14 cellular contexts compared by ENCODE assay signal in the genomic region with DNA sequence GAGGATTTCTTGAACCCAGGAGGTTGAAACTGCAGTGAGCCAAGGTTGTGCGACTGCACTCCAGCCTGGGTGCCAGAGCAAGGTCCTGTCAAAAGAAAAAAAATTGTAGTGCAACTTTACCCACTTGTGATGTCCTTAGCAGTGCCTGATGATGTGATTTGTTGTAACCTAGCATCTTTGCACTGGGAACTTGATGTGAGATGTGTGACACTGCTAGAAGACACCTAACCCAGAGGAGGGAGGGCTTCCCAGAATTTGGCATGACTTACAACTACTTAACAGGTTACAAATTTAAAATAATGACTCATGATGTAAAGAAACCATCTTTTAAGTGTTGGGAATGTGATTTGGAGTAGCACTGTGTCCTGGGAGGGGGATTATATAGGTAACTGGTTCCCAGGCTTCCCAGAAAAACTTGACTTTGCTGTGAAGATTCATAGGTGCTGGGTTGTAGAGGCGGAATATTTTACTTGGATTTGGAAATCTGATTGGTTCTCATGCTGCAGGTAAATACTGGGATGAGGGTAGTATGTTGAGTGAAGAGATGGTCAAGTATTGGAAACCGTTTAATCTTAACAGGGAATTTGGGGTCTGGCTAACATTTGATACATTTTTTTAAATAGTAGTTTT. TPM values are rescaled to one million over a fixed set of nuclear protein-coding genes. Genes with fewer than 3 reads are reported as not detected.
DNase-seq lines count a peak whose midpoint lies in the region; ATAC-seq lines count a peak whose summit lies in the region.
"Had no signal": no experiment of that assay in that cellular context is flagged by ENCODE, and none has a peak within 500 bp of the region (broad histone marks: within the 10 kb centered on the region; RNA-seq: fewer than 3 reads in every experiment).

No MANE protein-coding gene starts in this region.

- H3K4me3 ChIP-seq in H7 (ENCODE audit: insufficient read depth, low read depth, low read length) = no peak overlapping the region
- no peak overlapping the region for H3K4me3 ChIP-seq in naive thymus-derived CD4-positive, alpha-beta T cell (ENCODE audit: low read length)
- H3K4me3 ChIP-seq: psoas muscle had no signal

- no peak for DNase-seq in activated CD4-positive, alpha-beta T cell treated with anti-CD3 and anti-CD28 coated beads, Interleukin-2, amount 10 ng/mL, durations not matched to agents 24 days and 14 days
- no peak for DNase-seq in activated CD4-positive, alpha-beta T cell treated with anti-CD3 and anti-CD28 coated beads, Interleukin-2, amount 50 U/mL, for 4 hours
- peak; percentile 35 for DNase-seq in H7
- no peak for DNase-seq in activated CD8-positive, alpha-beta T cell treated with anti-CD3 and anti-CD28 coated beads, Interleukin-2, amount 10 ng/mL, durations not matched to agents 7 days and 5 days
- no peak for DNase-seq in naive thymus-derived CD4-positive, alpha-beta T cell
- no peak for DNase-seq in DMS153 treated with DMSO at 0.1 percent for 48 hours (lab: John Stamatoyannopoulos, UW; ENCODE audit: unreplicated experiment)
- no peak for DNase-seq in stimulated activated CD4-positive, alpha-beta T cell treated with anti-CD3 and anti-CD28 coated beads, Interleukin-2, amount 100 ng/mL, for 24 hours
- DNase-seq: effector memory CD4-positive, alpha-beta T cell; foreskin melanocyte; NCI-H1092; NCI-H446 treated with DMSO at 0.1 percent for 48 hours; psoas muscle had no signal

- H3K27ac ChIP-seq in naive thymus-derived CD4-positive, alpha-beta T cell (ENCODE audit: low read depth, low read length) = no peak overlapping the region

- H3K36me3 Mint-ChIP-seq in activated CD4-positive, alpha-beta T cell treated with anti-CD3 and anti-CD28 coated beads, Interleukin-2, amount 10 ng/mL, durations not matched to agents 24 days and 14 days (ENCODE audit: low read depth) = peaks cover 62% of the 10 kb centered on the region
- peaks cover 63% of the 10 kb centered on the region for H3K36me3 Mint-ChIP-seq in activated CD8-positive, alpha-beta T cell treated with anti-CD3 and anti-CD28 coated beads, Interleukin-2, amount 10 ng/mL, durations not matched to agents 7 days and 5 days (ENCODE audit: low read depth)
- H3K36me3 Mint-ChIP-seq in naive thymus-derived CD4-positive, alpha-beta T cell = peaks cover 12 to 35% (median 30%) of the 10 kb centered on the region in 5 donors

- no peaks in the 10 kb centered on the region for H3K27me3 ChIP-seq in H7 (ENCODE audit: control insufficient read depth, insufficient read depth, low read length)
- H3K27me3 ChIP-seq in naive thymus-derived CD4-positive, alpha-beta T cell (ENCODE audit: control insufficient read depth in 2 of 2, insufficient read depth in 2 of 2, low read length in 2 of 2) = no peaks in the 10 kb centered on the region

- peaks cover 25% of the 10 kb centered on the region for H3K4me1 Mint-ChIP-seq in activated CD4-positive, alpha-beta T cell treated with anti-CD3 and anti-CD28 coated beads, Interleukin-2, amount 10 ng/mL, durations not matched to agents 24 days and 14 days
- H3K4me1 Mint-ChIP-seq in activated CD8-positive, alpha-beta T cell treated with anti-CD3 and anti-CD28 coated beads, Interleukin-2, amount 10 ng/mL, durations not matched to agents 7 days and 5 days (ENCODE audit: low read depth) = peaks cover 31% of the 10 kb centered on the region
- peaks cover 26 to 54% (median 44%) of the 10 kb centered on the region in 7 donors for H3K4me1 Mint-ChIP-seq in naive thymus-derived CD4-positive, alpha-beta T cell

- no peaks in the 10 kb centered on the region for H3K9me3 Mint-ChIP-seq in activated CD4-positive, alpha-beta T cell treated with anti-CD3 and anti-CD28 coated beads, Interleukin-2, amount 10 ng/mL, durations not matched to agents 24 days and 14 days
- H3K9me3 Mint-ChIP-seq in activated CD8-positive, alpha-beta T cell treated with anti-CD3 and anti-CD28 coated beads, Interleukin-2, amount 10 ng/mL, durations not matched to agents 7 days and 5 days (ENCODE audit: insufficient read depth) = no peaks in the 10 kb centered on the region
- H3K9me3 Mint-ChIP-seq in naive thymus-derived CD4-positive, alpha-beta T cell = no peaks in the 10 kb centered on the region

- peaks cover 14 to 26% of the 10 kb centered on the region in 2 donors for H3K4me1 ChIP-seq in naive thymus-derived CD4-positive, alpha-beta T cell (ENCODE audit: control insufficient read depth in 2 of 2, insufficient read depth in 2 of 2, low read length in 2 of 2)

- H3K36me3 ChIP-seq in H7 (replicated peaks; ENCODE audit: control insufficient read depth, insufficient read depth, low read length) = peaks cover 18% of the 10 kb centered on the region
- peaks cover 6 to 37% (median 12%) of the 10 kb centered on the region in 3 experiments for H3K36me3 ChIP-seq in naive thymus-derived CD4-positive, alpha-beta T cell (ENCODE audit: control insufficient read depth in 2 of 3, insufficient read depth in 3 of 3, low read length in 3 of 3)

- POLR2A ChIA-PET in activated CD8-positive, alpha-beta T cell treated with anti-CD3 and anti-CD28 coated beads, Interleukin-2, amount 10 ng/mL, durations not matched to agents 7 days and 5 days (lab: Charles Lee) = no interaction called here
- POLR2A ChIA-PET in naive thymus-derived CD4-positive, alpha-beta T cell (lab: Charles Lee) = interaction anchor here (0.6 to 0.9 kb wide), 2 partner anchors 54 to 396 kb away, joined by 3 to 6 read pairs; no protein-coding TSS in a partner anchor

- H3K4me3 Mint-ChIP-seq in activated CD4-positive, alpha-beta T cell treated with anti-CD3 and anti-CD28 coated beads, Interleukin-2, amount 10 ng/mL, durations not matched to agents 24 days and 14 days = peak overlapping the region; percentile 97
- H3K4me3 Mint-ChIP-seq in activated CD8-positive, alpha-beta T cell treated with anti-CD3 and anti-CD28 coated beads, Interleukin-2, amount 10 ng/mL, durations not matched to agents 7 days and 5 days = no peak overlapping the region
- no peak overlapping the region for H3K4me3 Mint-ChIP-seq in naive thymus-derived CD4-positive, alpha-beta T cell
- H3K4me3 Mint-ChIP-seq: mesothelial cell of epicardium had no signal

- CTCF ChIA-PET in activated CD8-positive, alpha-beta T cell treated with anti-CD3 and anti-CD28 coated beads, Interleukin-2, amount 10 ng/mL, durations not matched to agents 7 days and 5 days (lab: Charles Lee) = interaction anchor here (1.4 kb wide), 1 partner anchor 11 kb away, joined by 3 read pairs; no protein-coding TSS in a partner anchor
- CTCF ChIA-PET in naive thymus-derived CD4-positive, alpha-beta T cell (lab: Charles Lee) = interaction anchor here (0.6 to 0.9 kb wide), 2 partner anchors 42 to 278 kb away, joined by 3 to 6 read pairs; no protein-coding TSS in a partner anchor

- peak overlapping the region; percentile 55 for H3K27ac Mint-ChIP-seq in activated CD4-positive, alpha-beta T cell treated with anti-CD3 and anti-CD28 coated beads, Interleukin-2, amount 10 ng/mL, durations not matched to agents 24 days and 14 days
- peak overlapping the region; percentile 74 for H3K27ac Mint-ChIP-seq in activated CD8-positive, alpha-beta T cell treated with anti-CD3 and anti-CD28 coated beads, Interleukin-2, amount 10 ng/mL, durations not matched to agents 7 days and 5 days
- H3K27ac Mint-ChIP-seq in naive thymus-derived CD4-positive, alpha-beta T cell = peak overlapping the region in 6 of 9 donors; percentile 29 to 57 (median 48)
- H3K27ac Mint-ChIP-seq: mesothelial cell of epicardium had no signal

- ATAC-seq in activated CD8-positive, alpha-beta T cell treated with anti-CD3 and anti-CD28 coated beads, Interleukin-2, amount 10 ng/mL, durations not matched to agents 7 days and 5 days = no peak
- ATAC-seq in naive thymus-derived CD4-positive, alpha-beta T cell = no peak
- ATAC-seq in HG03280 (IDR thresholded peaks at IDR 0.05; ENCODE audit: unreplicated experiment) = no peak
- ATAC-seq: psoas muscle had no signal

- intact Hi-C loops in activated CD4-positive, alpha-beta T cell treated with anti-CD3 and anti-CD28 coated beads, Interleukin-2, amount 10 ng/mL, durations not matched to agents 24 days and 14 days (cut with micrococcal nuclease) = loop anchor here (5.0 kb wide), 2 partner anchors 199 to 279 kb away; a partner anchor contains a TSS
- intact Hi-C loops in naive thymus-derived CD4-positive, alpha-beta T cell (cut with micrococcal nuclease) = loop anchor here in 1 of 2 donors (5.0 kb wide), 1 partner anchor 394 kb away; no protein-coding TSS in a partner anchor

- H3K27me3 Mint-ChIP-seq in activated CD4-positive, alpha-beta T cell treated with anti-CD3 and anti-CD28 coated beads, Interleukin-2, amount 10 ng/mL, durations not matched to agents 24 days and 14 days = no peaks in the 10 kb centered on the region
- no peaks in the 10 kb centered on the region for H3K27me3 Mint-ChIP-seq in activated CD8-positive, alpha-beta T cell treated with anti-CD3 and anti-CD28 coated beads, Interleukin-2, amount 10 ng/mL, durations not matched to agents 7 days and 5 days (ENCODE audit: low read depth)
- H3K27me3 Mint-ChIP-seq in naive thymus-derived CD4-positive, alpha-beta T cell = no peaks in the 10 kb centered on the region

- no peaks in the 10 kb centered on the region for H3K9me3 ChIP-seq in naive thymus-derived CD4-positive, alpha-beta T cell (ENCODE audit: control insufficient read depth in 2 of 3, low read length in 3 of 3)
- H3K9me3 ChIP-seq: psoas muscle had no signal

RNA-seq across cellular contexts. Expression of a gene that starts 3.7 kb away (rescaled TPM):
- total RNA-seq in activated CD4-positive, alpha-beta T cell treated with anti-CD3 and anti-CD28 coated beads, Interleukin-2, amount 10 ng/mL, durations not matched to agents 24 days and 14 days = 761 and 768 TPM in 2 replicates
- total RNA-seq in H7 (2014; rRNA removed; shearing (Covaris generic)) = 503 and 686 TPM in 2 replicates
- 100 to 1,000 TPM; 559 to 585 TPM for total RNA-seq in activated CD8-positive, alpha-beta T cell treated with anti-CD3 and anti-CD28 coated beads, Interleukin-2, amount 10 ng/mL, durations not matched to agents 7 days and 5 days
- total RNA-seq in naive thymus-derived CD4-positive, alpha-beta T cell = 1,000 to 10,000 TPM in 3 of 5 experiments, 100 to 1,000 TPM in 2; 542 to 1,236 (median 1,148) TPM
- 1,000 to 10,000 TPM; 1,315 to 1,474 TPM for polyA plus RNA-seq in naive thymus-derived CD4-positive, alpha-beta T cell

RNA-seq across cellular contexts. Expression of a gene that starts 4.1 kb away (rescaled TPM):
- 81.5 and 82.6 TPM in 2 replicates for total RNA-seq in activated CD4-positive, alpha-beta T cell treated with anti-CD3 and anti-CD28 coated beads, Interleukin-2, amount 10 ng/mL, durations not matched to agents 24 days and 14 days
- total RNA-seq in H7 (2014; rRNA removed; shearing (Covaris generic)) = 93.7 and 115 TPM in 2 replicates
- total RNA-seq in activated CD8-positive, alpha-beta T cell treated with anti-CD3 and anti-CD28 coated beads, Interleukin-2, amount 10 ng/mL, durations not matched to agents 7 days and 5 days = 10 to 100 TPM; 65.7 to 69.0 TPM
- total RNA-seq in naive thymus-derived CD4-positive, alpha-beta T cell = 10 to 100 TPM; 37.3 to 61.9 (median 56.3) TPM
- 10 to 100 TPM; 40.8 to 42.9 TPM for polyA plus RNA-seq in naive thymus-derived CD4-positive, alpha-beta T cell
